10 cellular contexts compared by ENCODE assay signal in the genomic region with DNA sequence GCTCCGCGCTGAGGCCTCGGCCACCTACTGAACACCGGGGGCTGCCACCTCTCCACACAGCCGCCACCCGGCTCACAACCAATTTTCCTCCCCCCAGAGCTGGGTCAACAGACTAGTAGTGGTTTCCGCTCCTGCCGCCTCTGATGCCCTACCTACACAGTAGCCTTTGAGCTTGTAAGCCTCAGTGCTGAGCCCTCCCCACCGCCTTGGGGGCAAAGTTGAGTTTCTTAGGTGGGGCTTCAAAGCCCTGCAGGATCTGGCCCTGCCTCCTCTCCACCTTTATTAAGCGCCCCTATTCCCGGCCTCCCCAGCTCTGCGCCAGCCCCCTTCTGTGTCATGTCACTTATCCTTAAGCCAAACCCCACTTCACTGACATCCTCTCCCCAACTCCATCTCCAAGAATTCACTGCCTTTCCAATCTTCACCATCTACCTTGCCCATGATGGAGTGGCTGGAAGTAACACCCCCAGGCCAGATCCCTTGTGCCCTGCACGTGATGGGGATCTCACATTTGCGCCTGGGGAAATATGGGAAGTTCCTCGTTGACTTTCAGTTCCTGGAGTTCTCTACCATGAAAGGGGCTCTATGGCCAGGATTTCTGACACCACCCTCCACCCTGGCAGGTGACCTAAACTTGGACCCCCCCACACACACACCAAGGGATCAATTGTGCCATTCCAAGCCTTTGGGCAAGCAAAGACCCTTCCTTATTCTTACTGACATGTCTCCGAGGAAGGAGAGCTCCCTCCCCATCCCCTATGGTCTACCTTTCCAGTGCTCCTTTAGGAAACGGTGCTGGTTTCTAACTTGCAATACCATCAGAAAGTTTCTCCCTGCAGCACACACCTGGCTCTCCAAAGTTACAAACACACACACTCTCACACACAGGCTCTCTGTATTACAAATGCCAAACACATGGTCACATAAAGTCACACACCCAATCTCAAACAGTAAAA. TPM values are rescaled to one million over a fixed set of nuclear protein-coding genes. Genes with fewer than 3 reads are reported as not detected.
DNase-seq lines count a peak whose midpoint lies in the region; ATAC-seq and TF ChIP-seq lines count a peak whose summit lies in the region.
"Had no signal": no experiment of that assay in that cellular context is flagged by ENCODE, and none has a peak within 500 bp of the region (broad histone marks: within the 10 kb centered on the region; RNA-seq: fewer than 3 reads in every experiment).

No MANE protein-coding gene starts in this region.

- no peaks in the 10 kb centered on the region for H3K9me3 ChIP-seq in endodermal cell (ENCODE audit: control insufficient read depth, low read length)
- no peaks in the 10 kb centered on the region for H3K9me3 ChIP-seq in spleen

- TF ChIP-seq CTCF in endodermal cell (conservative IDR thresholded peaks at IDR 0.05) = peak; percentile 13
- TF ChIP-seq CTCF in spleen (IDR thresholded peaks at IDR 0.05 in 8 of 11, conservative IDR thresholded peaks at IDR 0.05 in 3 of 11) = peak in 7 of 11 experiments; percentile 6 to 68 (median 30)

- POLR2A ChIA-PET in activated CD4-positive, alpha-beta memory T cell treated with anti-CD3 and anti-CD28 coated beads, Interleukin-2, amount 10 ng/mL, durations not matched to agents 7 days and 5 days (lab: Charles Lee) = interaction anchor here (1.1 kb wide), 1 partner anchor 19 kb away, joined by 6 read pairs; no protein-coding TSS in a partner anchor
- POLR2A ChIA-PET in activated CD4-positive, alpha-beta memory T cell treated with anti-CD3 and anti-CD28 coated beads for 36 hours (lab: Charles Lee) = interaction anchor here (1.5 kb wide), 1 partner anchor 42 kb away, joined by 3 read pairs; no protein-coding TSS in a partner anchor

- ATAC-seq in HG03354 (IDR thresholded peaks at IDR 0.05; ENCODE audit: poor library complexity, severe bottlenecking, unreplicated experiment) (no peak), HG03097 (IDR thresholded peaks at IDR 0.05; ENCODE audit: low FRiP score, unreplicated experiment) (no peak)

- DNase-seq in activated CD4-positive, alpha-beta memory T cell treated with anti-CD3 and anti-CD28 coated beads, Interleukin-2, amount 10 ng/mL, durations not matched to agents 7 days and 5 days = no peak
- DNase-seq in activated CD4-positive, alpha-beta memory T cell treated with anti-CD3 and anti-CD28 coated beads for 36 hours = no peak
- DNase-seq in MV-4-11 (lab: John Stamatoyannopoulos, UW) = peak; percentile 40
- DNase-seq in endodermal cell = no peak
- no peak for DNase-seq in spleen
- no peak for DNase-seq in AG08395 (ENCODE audit: low spot score)

- H3K4me1 ChIP-seq in endodermal cell (ENCODE audit: control insufficient read depth, insufficient read depth, low read length) = peaks cover 7% of the 10 kb centered on the region
- H3K4me1 ChIP-seq in spleen = peaks cover 22 to 60% (median 43%) of the 10 kb centered on the region in 6 donors

- intact Hi-C loops in activated CD4-positive, alpha-beta memory T cell treated with anti-CD3 and anti-CD28 coated beads for 36 hours (cut with micrococcal nuclease) = loop anchor here (1.0 to 5.0 kb wide), 5 partner anchors 30 to 190 kb away; no protein-coding TSS in a partner anchor
- intact Hi-C loops in spleen (cut with DNase I; ENCODE audit: low total_unique reads) = loop anchor here (5.0 to 10.0 kb wide), 3 partner anchors 45 to 260 kb away; no protein-coding TSS in a partner anchor

- H3K4me3 ChIP-seq in endodermal cell (ENCODE audit: low read length) = no peak overlapping the region
- peak overlapping the region in 6 of 8 donors; percentile 44 to 72 (median 50) for H3K4me3 ChIP-seq in spleen

- peaks cover 62% of the 10 kb centered on the region for H3K27me3 Mint-ChIP-seq in activated CD4-positive, alpha-beta memory T cell treated with anti-CD3 and anti-CD28 coated beads, Interleukin-2, amount 10 ng/mL, durations not matched to agents 7 days and 5 days
- H3K27me3 Mint-ChIP-seq in activated CD4-positive, alpha-beta memory T cell treated with anti-CD3 and anti-CD28 coated beads for 36 hours = peaks cover 52% of the 10 kb centered on the region
- peaks cover 83% of the 10 kb centered on the region for H3K27me3 Mint-ChIP-seq in endodermal cell (ENCODE audit: insufficient read depth)

- peaks cover 34% of the 10 kb centered on the region for H3K4me1 Mint-ChIP-seq in activated CD4-positive, alpha-beta memory T cell treated with anti-CD3 and anti-CD28 coated beads, Interleukin-2, amount 10 ng/mL, durations not matched to agents 7 days and 5 days
- peaks cover 25% of the 10 kb centered on the region for H3K4me1 Mint-ChIP-seq in activated CD4-positive, alpha-beta memory T cell treated with anti-CD3 and anti-CD28 coated beads for 36 hours (ENCODE audit: low read depth)
- peaks cover 15% of the 10 kb centered on the region for H3K4me1 Mint-ChIP-seq in endodermal cell

- H3K9me3 Mint-ChIP-seq in activated CD4-positive, alpha-beta memory T cell treated with anti-CD3 and anti-CD28 coated beads, Interleukin-2, amount 10 ng/mL, durations not matched to agents 7 days and 5 days = no peaks in the 10 kb centered on the region
- no peaks in the 10 kb centered on the region for H3K9me3 Mint-ChIP-seq in activated CD4-positive, alpha-beta memory T cell treated with anti-CD3 and anti-CD28 coated beads for 36 hours
- H3K9me3 Mint-ChIP-seq in endodermal cell = no peaks in the 10 kb centered on the region

- H3K27me3 ChIP-seq in endodermal cell (ENCODE audit: control insufficient read depth, insufficient read depth, low read length, poor library complexity, severe bottlenecking) (peaks cover 80% of the 10 kb centered on the region), spleen (replicated peaks in 1 of 7) (peaks cover 0 to 80% (median 63%) of the 10 kb centered on the region in 7 donors)

- CTCF ChIA-PET in activated CD4-positive, alpha-beta memory T cell treated with anti-CD3 and anti-CD28 coated beads, Interleukin-2, amount 10 ng/mL, durations not matched to agents 7 days and 5 days (lab: Charles Lee) = interaction anchor here (0.5 to 3.0 kb wide), 16 partner anchors 9 to 188 kb away, joined by 3 to 12 read pairs (median 5); partner anchors contain the start of genes DCTN3 and GALT
- CTCF ChIA-PET in activated CD4-positive, alpha-beta memory T cell treated with anti-CD3 and anti-CD28 coated beads for 36 hours (lab: Charles Lee) = interaction anchor here (0.6 to 3.3 kb wide), 44 partner anchors 9 to 339 kb away, joined by 3 to 41 read pairs (median 5); partner anchors contain the start of genes DCTN3 and MYORG

- no peaks in the 10 kb centered on the region for H3K36me3 Mint-ChIP-seq in activated CD4-positive, alpha-beta memory T cell treated with anti-CD3 and anti-CD28 coated beads, Interleukin-2, amount 10 ng/mL, durations not matched to agents 7 days and 5 days (ENCODE audit: low read depth)
- no peaks in the 10 kb centered on the region for H3K36me3 Mint-ChIP-seq in activated CD4-positive, alpha-beta memory T cell treated with anti-CD3 and anti-CD28 coated beads for 36 hours
- H3K36me3 Mint-ChIP-seq in endodermal cell (ENCODE audit: low read depth) = no peaks in the 10 kb centered on the region

- H3K9ac ChIP-seq in endodermal cell (ENCODE audit: extremely low read depth, low read length, poor library complexity, severe bottlenecking) = no peak overlapping the region

- H3K36me3 ChIP-seq in endodermal cell (ENCODE audit: control insufficient read depth, insufficient read depth, low read length) = no peaks in the 10 kb centered on the region
- H3K36me3 ChIP-seq in spleen = no peaks in the 10 kb centered on the region

- no peak overlapping the region for H3K27ac ChIP-seq in endodermal cell (ENCODE audit: low read depth, low read length)
- peak overlapping the region in 3 of 8 donors; percentile 55 to 72 (median 69) for H3K27ac ChIP-seq in spleen

- H3K27ac Mint-ChIP-seq in activated CD4-positive, alpha-beta memory T cell treated with anti-CD3 and anti-CD28 coated beads, Interleukin-2, amount 10 ng/mL, durations not matched to agents 7 days and 5 days = no peak overlapping the region
- H3K27ac Mint-ChIP-seq in activated CD4-positive, alpha-beta memory T cell treated with anti-CD3 and anti-CD28 coated beads for 36 hours = no peak overlapping the region
- no peak overlapping the region for H3K27ac Mint-ChIP-seq in endodermal cell

- H3K4me3 Mint-ChIP-seq in activated CD4-positive, alpha-beta memory T cell treated with anti-CD3 and anti-CD28 coated beads, Interleukin-2, amount 10 ng/mL, durations not matched to agents 7 days and 5 days = peak overlapping the region; percentile 13
- H3K4me3 Mint-ChIP-seq in activated CD4-positive, alpha-beta memory T cell treated with anti-CD3 and anti-CD28 coated beads for 36 hours = no peak overlapping the region
- H3K4me3 Mint-ChIP-seq in endodermal cell = no peak overlapping the region

- no peak for TF ChIP-seq POLR2A in spleen (IDR thresholded peaks at IDR 0.05)

- 37 to 49% methylated on average over 4 to 17 of the region's 17 CpGs for WGBS in endodermal cell (ENCODE audit: insufficient coverage in 1 of 2, insufficient read length in 1 of 2), 2 experiments
- 15 to 23% (median 21%) methylated on average over 12 to 17 of the region's 17 CpGs for WGBS in spleen, 5 donors

RNA-seq across cellular contexts. Expression of gene CNTFR, which starts 2.7 kb away (rescaled TPM):
- total RNA-seq in activated CD4-positive, alpha-beta memory T cell treated with anti-CD3 and anti-CD28 coated beads, Interleukin-2, amount 10 ng/mL, durations not matched to agents 7 days and 5 days = not detected
- total RNA-seq in activated CD4-positive, alpha-beta memory T cell treated with anti-CD3 and anti-CD28 coated beads for 36 hours = not detected
- total RNA-seq in endodermal cell (1 to 10 TPM in 1 of 2 donors, under 1 TPM in 1; 0.53 to 1.6 TPM), spleen (10 to 100 TPM in 5 of 7 donors, 1 to 10 TPM in 2; 6.6 to 46.8 (median 26.3) TPM)
- polyA plus RNA-seq in endodermal cell (2013, experiment 1 of 2) = 187 TPM
- polyA plus RNA-seq in endodermal cell (2013, experiment 2 of 2) = 167 TPM
- 1 to 10 TPM; 2.8 to 7.7 (median 3.1) TPM for polyA plus RNA-seq in spleen
- total RNA-seq: HT-29 had no signal

RNA-seq across cellular contexts. Expression of gene RPP25L, which starts 19.7 kb away (rescaled TPM):
- 10 to 100 TPM; 32.4 to 32.6 TPM for total RNA-seq in activated CD4-positive, alpha-beta memory T cell treated with anti-CD3 and anti-CD28 coated beads, Interleukin-2, amount 10 ng/mL, durations not matched to agents 7 days and 5 days
- total RNA-seq in activated CD4-positive, alpha-beta memory T cell treated with anti-CD3 and anti-CD28 coated beads for 36 hours = 10 to 100 TPM; 29.3 to 31.1 TPM
- 10 to 100 TPM; 19.3 to 22.4 TPM for total RNA-seq in endodermal cell
- polyA plus RNA-seq in endodermal cell (2013, experiment 1 of 2) = 30.1 TPM
- polyA plus RNA-seq in endodermal cell (2013, experiment 2 of 2) = 22.1 TPM
- 10 to 100 TPM; 16.8 to 36.1 (median 21.5) TPM for total RNA-seq in spleen
- polyA plus RNA-seq in spleen = 10 to 100 TPM; 32.5 to 54.1 (median 46.7) TPM

RNA-seq across cellular contexts. Expression of gene DCTN3, which starts 28.1 kb away (rescaled TPM):
- 100 to 1,000 TPM; 143 to 144 TPM for total RNA-seq in activated CD4-positive, alpha-beta memory T cell treated with anti-CD3 and anti-CD28 coated beads, Interleukin-2, amount 10 ng/mL, durations not matched to agents 7 days and 5 days
- 10 to 100 TPM; 85.3 to 87.3 TPM for total RNA-seq in activated CD4-positive, alpha-beta memory T cell treated with anti-CD3 and anti-CD28 coated beads for 36 hours
- total RNA-seq in endodermal cell = 10 to 100 TPM; 51.9 to 53.6 TPM
- 117 TPM for polyA plus RNA-seq in endodermal cell (2013, experiment 1 of 2)
- polyA plus RNA-seq in endodermal cell (2013, experiment 2 of 2) = 113 TPM
- 10 to 100 TPM; 43.8 to 64.1 (median 52.1) TPM for total RNA-seq in spleen
- polyA plus RNA-seq in spleen = 10 to 100 TPM; 59.3 to 79.8 (median 75.9) TPM

RNA-seq across cellular contexts. Expression of gene ARID3C, which starts 36.7 kb away (rescaled TPM):
- total RNA-seq in activated CD4-positive, alpha-beta memory T cell treated with anti-CD3 and anti-CD28 coated beads, Interleukin-2, amount 10 ng/mL, durations not matched to agents 7 days and 5 days = under 1 TPM; 0.15 to 0.18 TPM
- under 1 TPM; 0.14 to 0.17 TPM for total RNA-seq in activated CD4-positive, alpha-beta memory T cell treated with anti-CD3 and anti-CD28 coated beads for 36 hours
- under 1 TPM; 0.31 to 0.80 TPM for total RNA-seq in endodermal cell
- polyA plus RNA-seq in endodermal cell (2013, experiment 1 of 2) = 0.14 TPM
- polyA plus RNA-seq in endodermal cell (2013, experiment 2 of 2) = 0.83 TPM
- total RNA-seq in spleen = not detected
- polyA plus RNA-seq in spleen = not detected
- total RNA-seq: HT-29, ureter had no signal

RNA-seq across cellular contexts. Expression of gene SIGMAR1, which starts 45.4 kb away (rescaled TPM):
- 10 to 100 TPM; 53.3 to 55.5 TPM for total RNA-seq in activated CD4-positive, alpha-beta memory T cell treated with anti-CD3 and anti-CD28 coated beads, Interleukin-2, amount 10 ng/mL, durations not matched to agents 7 days and 5 days
- 10 to 100 TPM; 65.9 to 67.6 TPM for total RNA-seq in activated CD4-positive, alpha-beta memory T cell treated with anti-CD3 and anti-CD28 coated beads for 36 hours
- total RNA-seq in endodermal cell = 10 to 100 TPM; 49.1 to 49.4 TPM
- 84.6 TPM for polyA plus RNA-seq in endodermal cell (2013, experiment 1 of 2)
- 74.7 TPM for polyA plus RNA-seq in endodermal cell (2013, experiment 2 of 2)
- total RNA-seq in spleen = 10 to 100 TPM; 24.1 to 39.7 (median 28.4) TPM
- polyA plus RNA-seq in spleen = 10 to 100 TPM; 19.4 to 31.1 (median 24.4) TPM
